ENCODE assay signal across 24 cellular contexts in genomic region chr12:76119887-76120286, GRCh38.
"Had no signal": no experiment of that assay in that cellular context is flagged by ENCODE, and none has a peak within 500 bp of the region (broad histone marks: within the 10 kb centered on the region; RNA-seq: fewer than 3 reads in every experiment).

No MANE protein-coding gene starts in this region.

- H3K9me3 ChIP-seq: esophagus squamous epithelium, heart right ventricle, right atrium auricular region, upper lobe of left lung had no signal

- H3K27ac Mint-ChIP-seq: activated T-helper 1 cell treated with anti-CD3 and anti-CD28 coated beads, Interleukin-12 subunit alpha, Interleukin-12 subunit beta, Interleukin-2, Interleukin-4 antibody, amounts not matched to agents 30 ng/mL and 10 ng/mL and 1 ng/mL, durations not matched to agents 14 hours and 24 hours and 36 hours; stimulated activated memory B cell treated with anti-CD40 and anti-IgM and Interleukin-4, amounts not matched to agents 10 μg/mL and 1 μg/mL and 100 μg/mL, for 72 hours; stimulated activated naive CD8-positive, alpha-beta T cell treated with anti-CD3 and anti-CD28 coated beads, Interleukin-15, amount 100 ng/mL, for 72 hours; T-cell had no signal

- H3K4me1 ChIP-seq: esophagus squamous epithelium, right atrium auricular region had no signal

- ATAC-seq: heart right ventricle; stimulated activated memory B cell treated with anti-CD40 and anti-IgM and Interleukin-4, amounts not matched to agents 10 μg/mL and 1 μg/mL and 100 μg/mL, for 72 hours; stimulated activated naive CD8-positive, alpha-beta T cell treated with anti-CD3 and anti-CD28 coated beads, Interleukin-15, amount 100 ng/mL, for 72 hours; T-cell had no signal

- H3K9me3 Mint-ChIP-seq: activated T-helper 1 cell treated with anti-CD3 and anti-CD28 coated beads, Interleukin-12 subunit alpha, Interleukin-12 subunit beta, Interleukin-2, Interleukin-4 antibody, amounts not matched to agents 30 ng/mL and 10 ng/mL and 1 ng/mL, durations not matched to agents 14 hours and 24 hours and 36 hours; naive thymus-derived CD8-positive, alpha-beta T cell; stimulated activated naive CD8-positive, alpha-beta T cell treated with anti-CD3 and anti-CD28 coated beads, Interleukin-15, amount 100 ng/mL, for 72 hours; T-cell had no signal

- H3K4me2 ChIP-seq: smooth muscle cell had no signal

- H3K27ac ChIP-seq: cardiac muscle cell, esophagus squamous epithelium, heart right ventricle, right atrium auricular region had no signal

- DNase-seq: activated CD4-positive, alpha-beta T cell treated with anti-CD3 and anti-CD28 coated beads, Interleukin-2, amount 50 U/mL, for 1 hour; activated gamma-delta T cell; activated naive CD4-positive, alpha-beta T cell treated with anti-CD3 and anti-CD28 coated beads, Interleukin-2, amount 50 U/mL, for 16 hours; activated T-cell treated with anti-CD3 and anti-CD28 coated beads for 4 hours; anterior cingulate cortex; cortex of kidney; esophagus squamous epithelium; foreskin melanocyte; heart right ventricle; naive thymus-derived CD8-positive, alpha-beta T cell; occipital lobe; stimulated activated CD4-positive, alpha-beta T cell treated with anti-CD3 and anti-CD28 coated beads, Interleukin-1b, Interleukin-23, amount 100 ng/mL, for 48 hours; stimulated activated CD4-positive, alpha-beta T cell treated with anti-CD3 and anti-CD28 coated beads, Interleukin-4, amount 100 ng/mL, for 4 hours; stimulated activated CD8-positive, alpha-beta memory T cell treated with anti-CD3 and anti-CD28 coated beads, Interleukin-4, amount 100 ng/mL, for 48 hours; stimulated activated naive CD8-positive, alpha-beta T cell treated with anti-CD3 and anti-CD28 coated beads, Interleukin-15, amount 100 ng/mL, for 72 hours; substantia nigra; T-cell; upper lobe of left lung had no signal

- H3K4me1 Mint-ChIP-seq: naive thymus-derived CD8-positive, alpha-beta T cell; neural crest cell; stimulated activated memory B cell treated with anti-CD40 and anti-IgM and Interleukin-4, amounts not matched to agents 10 μg/mL and 1 μg/mL and 100 μg/mL, for 72 hours; stimulated activated naive CD8-positive, alpha-beta T cell treated with anti-CD3 and anti-CD28 coated beads, Interleukin-15, amount 100 ng/mL, for 72 hours; T-cell had no signal

- H3K27me3 ChIP-seq: cardiac muscle cell, esophagus squamous epithelium, heart right ventricle, right atrium auricular region, upper lobe of left lung had no signal

- H3K4me3 ChIP-seq: cardiac muscle cell, esophagus squamous epithelium, heart right ventricle, right atrium auricular region, smooth muscle cell, upper lobe of left lung had no signal

- H3K27me3 Mint-ChIP-seq: naive thymus-derived CD8-positive, alpha-beta T cell; stimulated activated memory B cell treated with anti-CD40 and anti-IgM and Interleukin-4, amounts not matched to agents 10 μg/mL and 1 μg/mL and 100 μg/mL, for 72 hours; stimulated activated naive CD8-positive, alpha-beta T cell treated with anti-CD3 and anti-CD28 coated beads, Interleukin-15, amount 100 ng/mL, for 72 hours; T-cell had no signal

- H3K36me3 ChIP-seq: cardiac muscle cell, esophagus squamous epithelium, heart right ventricle, right atrium auricular region, upper lobe of left lung had no signal

- H3K4me3 Mint-ChIP-seq: activated T-helper 1 cell treated with anti-CD3 and anti-CD28 coated beads, Interleukin-12 subunit alpha, Interleukin-12 subunit beta, Interleukin-2, Interleukin-4 antibody, amounts not matched to agents 30 ng/mL and 10 ng/mL and 1 ng/mL, durations not matched to agents 14 hours and 24 hours and 36 hours; naive thymus-derived CD8-positive, alpha-beta T cell; neural crest cell; stimulated activated memory B cell treated with anti-CD40 and anti-IgM and Interleukin-4, amounts not matched to agents 10 μg/mL and 1 μg/mL and 100 μg/mL, for 72 hours; stimulated activated naive CD8-positive, alpha-beta T cell treated with anti-CD3 and anti-CD28 coated beads, Interleukin-15, amount 100 ng/mL, for 72 hours; T-cell had no signal

- H3K36me3 Mint-ChIP-seq: naive thymus-derived CD8-positive, alpha-beta T cell; stimulated activated memory B cell treated with anti-CD40 and anti-IgM and Interleukin-4, amounts not matched to agents 10 μg/mL and 1 μg/mL and 100 μg/mL, for 72 hours; T-cell had no signal
